In the genomic region with DNA sequence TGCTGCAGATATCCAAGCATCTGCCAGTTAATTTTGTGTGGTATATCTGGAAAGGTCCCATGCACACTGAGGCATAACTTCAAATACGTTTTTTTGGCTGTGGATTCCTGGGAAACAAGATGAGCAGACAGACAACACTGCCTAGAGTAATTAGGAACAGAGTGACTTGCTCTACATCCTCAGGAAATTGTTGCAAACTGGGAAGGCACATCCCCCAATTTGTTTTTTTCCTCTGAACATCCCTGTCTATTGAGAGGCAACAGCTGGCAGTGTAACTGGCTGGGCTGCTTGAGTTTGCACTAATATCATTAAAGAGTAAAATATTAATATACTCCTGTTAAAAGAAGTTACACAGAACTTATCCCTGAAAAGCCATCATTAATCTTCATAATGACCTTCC, we compare ENCODE assay signal across 29 cellular contexts.
DNase-seq lines count a peak whose midpoint lies in the region; ATAC-seq and TF ChIP-seq lines count a peak whose summit lies in the region.
"Had no signal": no experiment of that assay in that cellular context is flagged by ENCODE, and none has a peak within 500 bp of the region (broad histone marks: within the 10 kb centered on the region; RNA-seq: fewer than 3 reads in every experiment).

No MANE protein-coding gene starts in this region.

- no peaks in the 10 kb centered on the region for H3K9me3 Mint-ChIP-seq in GM23338
- H3K9me3 Mint-ChIP-seq in activated naive CD8-positive, alpha-beta T cell treated with anti-CD3 and anti-CD28 coated beads, Interleukin-2, amount 50 U/mL, for 24 hours: peaks cover 21% of the 10 kb centered on the region
- H3K9me3 Mint-ChIP-seq: activated CD4-positive, alpha-beta memory T cell treated with anti-CD3 and anti-CD28 coated beads for 36 hours had no signal

- peak; percentile 50 for DNase-seq in A673 (ENCODE audit: low spot score)
- DNase-seq in GM23338 (ENCODE audit: low spot score): no peak
- DNase-seq in RWPE2 (ENCODE audit: low spot score): no peak
- no peak for DNase-seq in hepatocyte (ENCODE audit: low spot score)
- no peak for DNase-seq in tibial nerve (ENCODE audit: low spot score in 2 of 2)
- no peak for DNase-seq in activated naive CD8-positive, alpha-beta T cell treated with anti-CD3 and anti-CD28 coated beads, Interleukin-2, amount 50 U/mL, for 24 hours
- no peak for DNase-seq in NCI-H1048 (lab: John Stamatoyannopoulos, UW)
- no peak for DNase-seq in body of pancreas
- DNase-seq: activated CD4-positive, alpha-beta memory T cell treated with anti-CD3 and anti-CD28 coated beads for 36 hours; activated CD4-positive, CD25-positive, alpha-beta regulatory T cell treated with anti-CD3 and anti-CD28 coated beads, Interleukin-2, amount 50 U/mL, for 72 hours; activated T-cell treated with anti-CD3 and anti-CD28 coated beads, Interleukin-2, amount 50 U/mL, for 72 hours; CD8-positive, alpha-beta T cell; DMS 273 treated with DMSO at 0.1 percent for 48 hours; esophagus squamous epithelium; H7; hippocampal formation; immature natural killer cell; left lung; NCI-H1417 treated with DMSO at 0.1 percent for 48 hours; sigmoid colon; stimulated activated CD4-positive, alpha-beta T cell treated with anti-CD3 and anti-CD28 coated beads, Interleukin-4, amount 100 ng/mL, for 1 hour; thyroid gland had no signal

- H3K9me3 ChIP-seq in A673 (ENCODE audit: low read depth, low read length, poor library complexity, severe bottlenecking) (no peaks in the 10 kb centered on the region), RWPE2 (ENCODE audit: severe bottlenecking) (no peaks in the 10 kb centered on the region), hepatocyte (ENCODE audit: low read depth) (no peaks in the 10 kb centered on the region), tibial nerve (no peaks in the 10 kb centered on the region), body of pancreas (no peaks in the 10 kb centered on the region)
- H3K9me3 ChIP-seq: esophagus squamous epithelium, gastroesophageal sphincter, left lung, neutrophil, prostate gland, sigmoid colon, thyroid gland had no signal

- no peak overlapping the region for H2AFZ ChIP-seq in GM23338
- no peak overlapping the region for H2AFZ ChIP-seq in hepatocyte

- H3K4me2 ChIP-seq in GM23338 (no peak overlapping the region), hepatocyte (no peak overlapping the region)
- H3K4me2 ChIP-seq: KMS-11 had no signal

- H4K20me1 ChIP-seq in GM23338 (replicated peaks; ENCODE audit: insufficient read depth): no peaks in the 10 kb centered on the region
- no peaks in the 10 kb centered on the region for H4K20me1 ChIP-seq in hepatocyte (ENCODE audit: insufficient read depth, poor library complexity, severe bottlenecking)

- TF ChIP-seq EP300 in tibial nerve (IDR thresholded peaks at IDR 0.05): no peak

- H3K4me1 Mint-ChIP-seq in GM23338: peaks cover 18% of the 10 kb centered on the region
- no peaks in the 10 kb centered on the region for H3K4me1 Mint-ChIP-seq in activated naive CD8-positive, alpha-beta T cell treated with anti-CD3 and anti-CD28 coated beads, Interleukin-2, amount 50 U/mL, for 24 hours
- H3K4me1 Mint-ChIP-seq: B cell, immature natural killer cell had no signal

- no peak for ATAC-seq in GM23338
- ATAC-seq in RWPE2 (ENCODE audit: low read depth): no peak
- no peak for ATAC-seq in activated naive CD8-positive, alpha-beta T cell treated with anti-CD3 and anti-CD28 coated beads, Interleukin-2, amount 50 U/mL, for 24 hours
- ATAC-seq in body of pancreas: no peak
- ATAC-seq: activated T-cell treated with anti-CD3 and anti-CD28 coated beads, Interleukin-2, amount 50 U/mL, for 72 hours; CD8-positive, alpha-beta T cell; gastroesophageal sphincter; GM12878; left lung had no signal

- H3K36me3 ChIP-seq in A673 (ENCODE audit: insufficient read depth, low read length, poor library complexity, severe bottlenecking) (no peaks in the 10 kb centered on the region), GM23338 (ENCODE audit: insufficient read depth) (no peaks in the 10 kb centered on the region), RWPE2 (ENCODE audit: low read depth) (no peaks in the 10 kb centered on the region), hepatocyte (replicated peaks; ENCODE audit: insufficient read depth, low read depth) (no peaks in the 10 kb centered on the region), tibial nerve (no peaks in the 10 kb centered on the region), body of pancreas (replicated peaks in 1 of 2; ENCODE audit: insufficient read depth in 1 of 2, low read depth in 2 of 2) (no peaks in the 10 kb centered on the region)
- H3K36me3 ChIP-seq: esophagus squamous epithelium, gastroesophageal sphincter, left lung, neutrophil, prostate gland, sigmoid colon, thyroid gland had no signal

- no peak overlapping the region for H3K4me3 Mint-ChIP-seq in GM23338
- no peak overlapping the region for H3K4me3 Mint-ChIP-seq in activated naive CD8-positive, alpha-beta T cell treated with anti-CD3 and anti-CD28 coated beads, Interleukin-2, amount 50 U/mL, for 24 hours
- H3K4me3 Mint-ChIP-seq: activated CD4-positive, alpha-beta memory T cell treated with anti-CD3 and anti-CD28 coated beads for 36 hours; activated T-cell treated with anti-CD3 and anti-CD28 coated beads, Interleukin-2, amount 50 U/mL, for 72 hours; B cell; CD8-positive, alpha-beta T cell; immature natural killer cell had no signal

- H3K79me2 ChIP-seq in GM23338 (replicated peaks; ENCODE audit: insufficient read depth) (no peaks in the 10 kb centered on the region), hepatocyte (no peaks in the 10 kb centered on the region)

- POLR2A ChIA-PET in A673 (lab: Charles Lee; ENCODE audit: low non-redundant PET): no interaction called here

- no TSS peak for BruUV-seq in A673 (replicated peaks; lab: Mats Ljungman, UMichigan)

- intact Hi-C loops in A673 (cut with micrococcal nuclease; ENCODE audit: unreplicated experiment): loop anchor here (5.0 kb wide), 1 partner anchor 208 kb away; the partner anchor contains the start of gene SLIT2
- intact Hi-C loops in body of pancreas (cut with DNase I): no loop called here

- H3K9me2 ChIP-seq in GM23338 (ENCODE audit: insufficient read depth): no peaks in the 10 kb centered on the region
- H3K9me2 ChIP-seq in hepatocyte (replicated peaks; ENCODE audit: insufficient read depth): no peaks in the 10 kb centered on the region

- WGBS in hepatocyte (ENCODE audit: low lambda C conversion rate, missing lambda C conversion rate): 30% methylated on average over 1 of the region's 1 CpG
- WGBS in tibial nerve, 2 donors: 32 to 46% methylated on average over 1 of the region's 1 CpG
- WGBS in body of pancreas, 2 donors: 0 to 3% methylated on average over 1 of the region's 1 CpG

- H3K27ac ChIP-seq in A673 (ENCODE audit: low read depth, low read length, poor library complexity, severe bottlenecking) (no peak overlapping the region), GM23338 (ENCODE audit: low read depth) (no peak overlapping the region), RWPE2 (ENCODE audit: poor library complexity, severe bottlenecking) (peak overlapping the region; percentile 38), hepatocyte (peak overlapping the region; percentile 1), tibial nerve (no peak overlapping the region), body of pancreas (no peak overlapping the region)
- H3K27ac ChIP-seq: esophagus squamous epithelium, gastroesophageal sphincter, HL-60, KMS-11, left lung, neutrophil, prostate gland, sigmoid colon, thyroid gland had no signal

- H3K4me1 ChIP-seq in A673 (ENCODE audit: insufficient read depth, low read length, poor library complexity, severe bottlenecking) (peaks cover 43% of the 10 kb centered on the region), GM23338 (ENCODE audit: insufficient read depth) (peaks cover 20% of the 10 kb centered on the region), RWPE2 (ENCODE audit: insufficient read depth, poor library complexity, severe bottlenecking) (peaks cover 17% of the 10 kb centered on the region), hepatocyte (ENCODE audit: insufficient read depth) (no peaks in the 10 kb centered on the region), tibial nerve (no peaks in the 10 kb centered on the region), body of pancreas (no peaks in the 10 kb centered on the region)
- H3K4me1 ChIP-seq: left lung, sigmoid colon, thyroid gland had no signal

- H3K4me3 ChIP-seq in A673 (ENCODE audit: low read depth, low read length, poor library complexity, severe bottlenecking) (no peak overlapping the region), GM23338 (no peak overlapping the region), RWPE2 (ENCODE audit: severe bottlenecking) (no peak overlapping the region), hepatocyte (no peak overlapping the region), tibial nerve (no peak overlapping the region), body of pancreas (no peak overlapping the region)
- H3K4me3 ChIP-seq: esophagus squamous epithelium, gastroesophageal sphincter, GM12878, left lung, prostate gland, sigmoid colon, thyroid gland had no signal

- no peak for TF ChIP-seq CTCF in A673 (conservative IDR thresholded peaks at IDR 0.05; ENCODE audit: low read depth, low read length)
- no peak for TF ChIP-seq CTCF in GM23338 (conservative IDR thresholded peaks at IDR 0.05; ENCODE audit: low read depth in 2 of 2)
- no peak for TF ChIP-seq CTCF in RWPE2 (IDR thresholded peaks at IDR 0.05; ENCODE audit: poor library complexity, severe bottlenecking)
- no peak for TF ChIP-seq CTCF in hepatocyte (IDR thresholded peaks at IDR 0.05; ENCODE audit: poor library complexity)
- TF ChIP-seq CTCF in tibial nerve (IDR thresholded peaks at IDR 0.05): no peak
- TF ChIP-seq CTCF in body of pancreas (IDR thresholded peaks at IDR 0.05): no peak

- no peaks in the 10 kb centered on the region for H3K27me3 Mint-ChIP-seq in GM23338 (ENCODE audit: insufficient read depth, low read depth, poor library complexity)
- H3K27me3 Mint-ChIP-seq in activated naive CD8-positive, alpha-beta T cell treated with anti-CD3 and anti-CD28 coated beads, Interleukin-2, amount 50 U/mL, for 24 hours: no peaks in the 10 kb centered on the region
- H3K27me3 Mint-ChIP-seq: activated CD4-positive, alpha-beta memory T cell treated with anti-CD3 and anti-CD28 coated beads for 36 hours; B cell had no signal

- CTCF ChIA-PET in A673 (lab: Charles Lee): no interaction called here

- H3K36me3 Mint-ChIP-seq in GM23338 (ENCODE audit: low read depth): no peaks in the 10 kb centered on the region
- no peaks in the 10 kb centered on the region for H3K36me3 Mint-ChIP-seq in activated naive CD8-positive, alpha-beta T cell treated with anti-CD3 and anti-CD28 coated beads, Interleukin-2, amount 50 U/mL, for 24 hours (ENCODE audit: low read depth)
- H3K36me3 Mint-ChIP-seq: activated CD4-positive, alpha-beta memory T cell treated with anti-CD3 and anti-CD28 coated beads for 36 hours; CD8-positive, alpha-beta T cell; immature natural killer cell had no signal

- H3K27ac Mint-ChIP-seq in GM23338: peak overlapping the region; percentile 19; the same call in 1 of the 2 replicates
- H3K27ac Mint-ChIP-seq in activated naive CD8-positive, alpha-beta T cell treated with anti-CD3 and anti-CD28 coated beads, Interleukin-2, amount 50 U/mL, for 24 hours: no peak overlapping the region
- H3K27ac Mint-ChIP-seq: activated CD4-positive, alpha-beta memory T cell treated with anti-CD3 and anti-CD28 coated beads for 36 hours; activated T-cell treated with anti-CD3 and anti-CD28 coated beads, Interleukin-2, amount 50 U/mL, for 72 hours; B cell; CD8-positive, alpha-beta T cell; immature natural killer cell had no signal

- TF ChIP-seq POLR2A in tibial nerve (IDR thresholded peaks at IDR 0.05): no peak
- TF ChIP-seq POLR2A in body of pancreas (IDR thresholded peaks at IDR 0.05): no peak

- H3F3A ChIP-seq in GM23338 (replicated peaks; ENCODE audit: low read depth): no peaks in the 10 kb centered on the region

- H3K27me3 ChIP-seq in A673 (replicated peaks; ENCODE audit: insufficient read depth, low read depth, low read length, poor library complexity) (no peaks in the 10 kb centered on the region), GM23338 (ENCODE audit: insufficient read depth) (no peaks in the 10 kb centered on the region), RWPE2 (ENCODE audit: insufficient read depth, poor library complexity, severe bottlenecking) (no peaks in the 10 kb centered on the region), hepatocyte (no peaks in the 10 kb centered on the region), tibial nerve (no peaks in the 10 kb centered on the region), body of pancreas (no peaks in the 10 kb centered on the region)
- H3K27me3 ChIP-seq: esophagus squamous epithelium, gastroesophageal sphincter, left lung, neutrophil, sigmoid colon, thyroid gland had no signal

Comparison
In these comparisons a context has a peak if more than half of its experiments do, and no peak if none do; other contexts are left out.
1. H3K27ac ChIP-seq: peak in RWPE2 (single experiment) and hepatocyte (single experiment); none in A673 (single experiment), GM23338 (single experiment), tibial nerve (0 of 4) and body of pancreas (0 of 4).